ENCODE assay signal across 15 cellular contexts in genomic region chr16:13780406-13780805, GRCh38.
DNase-seq lines count a peak whose midpoint lies in the region; ATAC-seq and TF ChIP-seq lines count a peak whose summit lies in the region.
"Had no signal": no experiment of that assay in that cellular context is flagged by ENCODE, and none has a peak within 500 bp of the region (broad histone marks: within the 10 kb centered on the region; RNA-seq: fewer than 3 reads in every experiment).

No MANE protein-coding gene starts in this region.

- intact Hi-C loops in activated T-helper 2 cell treated with anti-CD3 and anti-CD28 coated beads, Interferon-gamma antibody, Interleukin-2, Interleukin-4, amounts not matched to agents 10 μg/mL and 5 μg/mL and 100 μg/mL, durations not matched to agents 14 hours and 24 hours and 36 hours (cut with micrococcal nuclease): no loop called here
- intact Hi-C loops in gastrocnemius medialis (cut with DNase I; ENCODE audit: low total_unique reads): no loop called here

- H3K27ac Mint-ChIP-seq in activated T-helper 2 cell treated with anti-CD3 and anti-CD28 coated beads, Interferon-gamma antibody, Interleukin-2, Interleukin-4, amounts not matched to agents 10 μg/mL and 5 μg/mL and 100 μg/mL, durations not matched to agents 14 hours and 24 hours and 36 hours: no peak overlapping the region

- no peak for ATAC-seq in GM19035 (IDR thresholded peaks at IDR 0.05; ENCODE audit: unreplicated experiment)
- ATAC-seq in gastrocnemius medialis: no peak
- ATAC-seq in HG03469 (IDR thresholded peaks at IDR 0.05; ENCODE audit: unreplicated experiment): no peak

- no peaks in the 10 kb centered on the region for H3K36me3 Mint-ChIP-seq in activated T-helper 2 cell treated with anti-CD3 and anti-CD28 coated beads, Interferon-gamma antibody, Interleukin-2, Interleukin-4, amounts not matched to agents 10 μg/mL and 5 μg/mL and 100 μg/mL, durations not matched to agents 14 hours and 24 hours and 36 hours (ENCODE audit: low read depth)

- H3K4me1 ChIP-seq in NT2/D1 (ENCODE audit: insufficient read depth, insufficient read length): no peaks in the 10 kb centered on the region
- peaks cover 3 to 12% of the 10 kb centered on the region in 2 donors for H3K4me1 ChIP-seq in gastrocnemius medialis

- TF ChIP-seq POLR2A in gastrocnemius medialis (IDR thresholded peaks at IDR 0.05): no peak

- H3K27me3 ChIP-seq in NT2/D1 (ENCODE audit: insufficient read depth, insufficient read length) (no peaks in the 10 kb centered on the region), gastrocnemius medialis (no peaks in the 10 kb centered on the region)

- H3K9me3 ChIP-seq in NT2/D1 (ENCODE audit: insufficient read depth, low read length) (peaks cover 13% of the 10 kb centered on the region), gastrocnemius medialis (peaks cover 0 to 9% (median 0%) of the 10 kb centered on the region in 3 donors)

- no peak overlapping the region for H3K9ac ChIP-seq in NT2/D1 (ENCODE audit: insufficient read length, low read depth)

- H3K27ac ChIP-seq in gastrocnemius medialis: no peak overlapping the region
- H3K27ac ChIP-seq: C4-2B had no signal

- H3K36me3 ChIP-seq in NT2/D1 (ENCODE audit: insufficient read depth, insufficient read length, low read length): no peaks in the 10 kb centered on the region
- H3K36me3 ChIP-seq in gastrocnemius medialis: no peaks in the 10 kb centered on the region

- H3K27me3 Mint-ChIP-seq in activated T-helper 2 cell treated with anti-CD3 and anti-CD28 coated beads, Interferon-gamma antibody, Interleukin-2, Interleukin-4, amounts not matched to agents 10 μg/mL and 5 μg/mL and 100 μg/mL, durations not matched to agents 14 hours and 24 hours and 36 hours (ENCODE audit: low read depth): no peaks in the 10 kb centered on the region

- H3K9me3 Mint-ChIP-seq in activated T-helper 2 cell treated with anti-CD3 and anti-CD28 coated beads, Interferon-gamma antibody, Interleukin-2, Interleukin-4, amounts not matched to agents 10 μg/mL and 5 μg/mL and 100 μg/mL, durations not matched to agents 14 hours and 24 hours and 36 hours: peaks cover 19% of the 10 kb centered on the region

- DNase-seq in NCI-H748 (lab: John Stamatoyannopoulos, UW; ENCODE audit: unreplicated experiment) (peak; percentile 18), NCI-H748 treated with DMSO at 0.1 percent for 48 hours (lab: John Stamatoyannopoulos, UW) (no peak), NT2/D1 (ENCODE audit: low read depth, low spot score) (peak; percentile 16), iPS DF 19.7 (ENCODE audit: low read depth, low spot score) (peak; percentile 7), gastrocnemius medialis (no peak)
- no peak for DNase-seq in activated T-helper 2 cell treated with anti-CD3 and anti-CD28 coated beads, Interferon-gamma antibody, Interleukin-2, Interleukin-4, amounts not matched to agents 10 μg/mL and 5 μg/mL and 100 μg/mL, durations not matched to agents 14 hours and 24 hours and 36 hours (ENCODE audit: low spot score)
- DNase-seq: 8988T, DMS79 treated with DMSO at 0.1 percent for 48 hours, HCEC 1CT, IMR-90, NCI-H2107, NCI-H226 had no signal

- in situ Hi-C loops in gastrocnemius medialis (cut with MboI; ENCODE audit: low sequenced_read_pairs in 4 of 4): loop anchor here in 1 of 4 donors (25.0 kb wide), 1 partner anchor 107 kb away; no protein-coding TSS in a partner anchor

- H3K4me1 Mint-ChIP-seq in activated T-helper 2 cell treated with anti-CD3 and anti-CD28 coated beads, Interferon-gamma antibody, Interleukin-2, Interleukin-4, amounts not matched to agents 10 μg/mL and 5 μg/mL and 100 μg/mL, durations not matched to agents 14 hours and 24 hours and 36 hours (ENCODE audit: low read depth): no peaks in the 10 kb centered on the region

- TF ChIP-seq CTCF in gastrocnemius medialis (IDR thresholded peaks at IDR 0.05 in 4 of 5, conservative IDR thresholded peaks at IDR 0.05 in 1 of 5): no peak

- H3K4me3 ChIP-seq in NT2/D1 (ENCODE audit: insufficient read length, low read depth): no peak overlapping the region
- H3K4me3 ChIP-seq in gastrocnemius medialis: no peak overlapping the region

- no peak overlapping the region for H3K4me3 Mint-ChIP-seq in activated T-helper 2 cell treated with anti-CD3 and anti-CD28 coated beads, Interferon-gamma antibody, Interleukin-2, Interleukin-4, amounts not matched to agents 10 μg/mL and 5 μg/mL and 100 μg/mL, durations not matched to agents 14 hours and 24 hours and 36 hours (ENCODE audit: low read depth)

Comparison
In these comparisons a context has a peak if more than half of its experiments do, and no peak if none do; other contexts are left out.
1. DNase-seq: peak in NCI-H748 (single experiment), NT2/D1 (single experiment) and iPS DF 19.7 (single experiment); none in NCI-H748 treated with DMSO at 0.1 percent for 48 hours (single experiment), activated T-helper 2 cell treated with anti-CD3 and anti-CD28 coated beads, Interferon-gamma antibody, Interleukin-2, Interleukin-4, amounts not matched to agents 10 μg/mL and 5 μg/mL and 100 μg/mL, durations not matched to agents 14 hours and 24 hours and 36 hours (single experiment) and gastrocnemius medialis (0 of 2).